ENCODE assay signal across 10 cellular contexts in the genomic region with DNA sequence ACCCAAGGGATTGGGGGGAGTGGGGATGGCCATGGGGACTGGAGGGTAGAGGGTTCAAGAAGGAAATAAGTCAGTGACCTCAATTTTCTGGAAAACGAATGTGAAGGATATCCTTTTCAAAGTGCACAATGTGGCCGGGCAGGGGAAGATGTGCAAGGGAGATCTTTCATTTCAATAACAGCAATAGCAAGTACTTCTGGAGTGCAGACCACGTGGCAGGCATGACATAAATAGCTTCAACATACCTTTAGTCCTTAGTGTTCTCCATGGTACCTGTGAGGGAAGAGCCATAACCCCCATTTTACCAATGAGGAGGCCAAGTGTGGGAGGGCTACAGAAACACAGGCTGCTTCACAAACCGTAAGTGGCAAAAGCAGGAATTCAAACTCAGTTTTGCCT.
DNase-seq lines count a peak whose midpoint lies in the region; ATAC-seq, FAIRE-seq and TF ChIP-seq lines count a peak whose summit lies in the region.
"Had no signal": no experiment of that assay in that cellular context is flagged by ENCODE, and none has a peak within 500 bp of the region (broad histone marks: within the 10 kb centered on the region; RNA-seq: fewer than 3 reads in every experiment).

No MANE protein-coding gene starts in this region.

- ATAC-seq in GM18520 (IDR thresholded peaks at IDR 0.05; ENCODE audit: unreplicated experiment), result no peak

- H3K79me2 ChIP-seq in parathyroid adenoma, result peaks cover 2% of the 10 kb centered on the region

- H3K9me3 ChIP-seq in parathyroid adenoma (ENCODE audit: control insufficient read depth, low read length), result no peaks in the 10 kb centered on the region

- peak overlapping the region; percentile 39 for H3K27ac ChIP-seq in parathyroid adenoma
- H3K27ac ChIP-seq: WERI-Rb-1 had no signal

- H3K27me3 ChIP-seq in bronchial epithelial cell (ENCODE audit: control insufficient read depth, insufficient read depth, low read length) (no peaks in the 10 kb centered on the region), parathyroid adenoma (ENCODE audit: control insufficient read depth, insufficient read depth, low read length) (no peaks in the 10 kb centered on the region)

- no peak for TF ChIP-seq CTCF in NB4 (IDR thresholded peaks at IDR 0.05; ENCODE audit: low read depth, low read length)
- TF ChIP-seq CTCF in bronchial epithelial cell (IDR thresholded peaks at IDR 0.05; ENCODE audit: insufficient read depth, low read length, severe bottlenecking), result no peak
- no peak for TF ChIP-seq CTCF in parathyroid adenoma (IDR thresholded peaks at IDR 0.05)

- H2AFZ ChIP-seq in parathyroid adenoma, result no peak overlapping the region

- FAIRE-seq in bronchial epithelial cell (lab: Jason Lieb, UNC), result peak; percentile 73

- H3K36me3 ChIP-seq in bronchial epithelial cell (ENCODE audit: control insufficient read depth, insufficient read depth, low read length) (no peaks in the 10 kb centered on the region), parathyroid adenoma (ENCODE audit: control insufficient read depth, insufficient read depth, low read length) (no peaks in the 10 kb centered on the region)
- H3K36me3 ChIP-seq: WERI-Rb-1 had no signal

- H3K4me3 ChIP-seq in NB4 (ENCODE audit: low read depth, low read length) (peak overlapping the region; percentile 22), bronchial epithelial cell (ENCODE audit: low read depth, low read length) (no peak overlapping the region), parathyroid adenoma (ENCODE audit: low read depth, low read length) (no peak overlapping the region)

- TF ChIP-seq POLR2A in NB4 (IDR thresholded peaks at IDR 0.05; ENCODE audit: extremely low read depth, insufficient read length), result no peak

- H3K4me2 ChIP-seq in parathyroid adenoma (ENCODE audit: low read length), result no peak overlapping the region

- H3K4me1 ChIP-seq in parathyroid adenoma, result peaks cover 7% of the 10 kb centered on the region

- no peak overlapping the region for H3K9ac ChIP-seq in parathyroid adenoma

- DNase-seq in GF-D8 (lab: John Stamatoyannopoulos, UW) (peak; percentile 75), NB4 (ENCODE audit: low read depth) (no peak), bronchial epithelial cell (ENCODE audit: low read depth) (no peak), SIG-M5 (lab: John Stamatoyannopoulos, UW) (no peak), NCI-H2171 treated with DMSO at 0.1 percent for 48 hours (lab: John Stamatoyannopoulos, UW) (no peak), foreskin melanocyte (no peak)
- DNase-seq: NCI-H69, WERI-Rb-1 had no signal
